In genomic region chr2:97113050-97113881, GRCh38 we compare ENCODE assay signal across 1 cellular context.
A peak's percentile ranks its signal among the peaks of the same experiment; 100 is the strongest.
TF ChIP-seq lines count a peak whose summit lies in the region.
"Not testable (repeated sequence)": the region's sequence is repeated elsewhere in the genome, so short reads cannot be mapped to it uniquely, and the experiment has no call there.

Gene ANKRD36 (plus strand): TSS chr2:97113153. CDS start chr2:97113740, 587 bp downstream.

TF ChIP-seq in HepG2, 621 proteins besides CTCF, POLR2A, EP300 and RAD21 (continued from another document and continues in another):
- TF ChIP-seq GATAD1 (CRISPR knock-in tag; IDR thresholded peaks at IDR 0.05): peak; percentile 69
- peak; percentile 55; the same call in 1 of the 2 replicates for TF ChIP-seq CAMTA2 (CRISPR knock-in tag; IDR thresholded peaks at IDR 0.05; ENCODE audit: borderline replicate concordance)
- peak; percentile 50; the same call in 1 of the 2 replicates for TF ChIP-seq ZNF225 (CRISPR knock-in tag; IDR thresholded peaks at IDR 0.05)
- TF ChIP-seq MXD1 (CRISPR knock-in tag; IDR thresholded peaks at IDR 0.05): peak; percentile 80; the same call in 1 of the 2 replicates
- peak; percentile 92 for TF ChIP-seq SMYD3 (CRISPR knock-in tag; IDR thresholded peaks at IDR 0.05)
- TF ChIP-seq TSC22D2 (CRISPR knock-in tag; IDR thresholded peaks at IDR 0.05; ENCODE audit: borderline replicate concordance): peak; percentile 67; the same call in 1 of the 2 replicates
- peak; percentile 3; the same call in 1 of the 2 replicates for TF ChIP-seq FOXA3 (CRISPR knock-in tag; IDR thresholded peaks at IDR 0.05)
- TF ChIP-seq KLF11 (CRISPR knock-in tag; IDR thresholded peaks at IDR 0.05): peak; percentile 81; the same call in 1 of the 2 replicates
- TF ChIP-seq KLF16 (CRISPR knock-in tag; IDR thresholded peaks at IDR 0.05): peak; percentile 52 to 79; a peak in 2 of 4 replicates
- TF ChIP-seq SALL2 (CRISPR knock-in tag; IDR thresholded peaks at IDR 0.05): peak; percentile 82
- peak; percentile 20; the same call in 1 of the 2 replicates for TF ChIP-seq ZBTB20 (CRISPR knock-in tag; IDR thresholded peaks at IDR 0.05; ENCODE audit: borderline replicate concordance, low read depth)
- TF ChIP-seq ZNF691 (CRISPR knock-in tag; IDR thresholded peaks at IDR 0.05; ENCODE audit: borderline replicate concordance, low read depth): peak; percentile 73; the same call in 1 of the 2 replicates
- TF ChIP-seq DR1 (CRISPR knock-in tag; IDR thresholded peaks at IDR 0.05): peak; percentile 85
- TF ChIP-seq TBX3 (IDR thresholded peaks at IDR 0.05; ENCODE audit: borderline replicate concordance): 0 out of 2 replicates have a peak, but pooled peaks have one; percentile 22
- peak; percentile 44; the same call in 1 of the 2 replicates for TF ChIP-seq TGIF2 (CRISPR knock-in tag; IDR thresholded peaks at IDR 0.05)
- 0 out of 2 replicates have a peak, but pooled peaks have one; percentile 22 for TF ChIP-seq HMG20B (CRISPR knock-in tag; conservative IDR thresholded peaks at IDR 0.05)
- TF ChIP-seq MED8 (CRISPR knock-in tag; IDR thresholded peaks at IDR 0.05; ENCODE audit: insufficient replicate concordance): peak; percentile 81
- peak; percentile 63 for TF ChIP-seq YEATS2 (CRISPR knock-in tag; IDR thresholded peaks at IDR 0.05; ENCODE audit: borderline replicate concordance)
- TF ChIP-seq HIC2 (CRISPR knock-in tag; IDR thresholded peaks at IDR 0.05; ENCODE audit: low read depth): peak; percentile 71; the same call in 1 of the 2 replicates
- peak; percentile 92 for TF ChIP-seq ZNF354B (CRISPR knock-in tag; IDR thresholded peaks at IDR 0.05)
- 0 out of 2 replicates have a peak, but pooled peaks have one; percentile 83 for TF ChIP-seq SATB2 (CRISPR knock-in tag; IDR thresholded peaks at IDR 0.05)
- TF ChIP-seq ZNF331 (CRISPR knock-in tag; IDR thresholded peaks at IDR 0.05): peak; percentile 45; the same call in 1 of the 2 replicates
- TF ChIP-seq ZNF883 (CRISPR knock-in tag; IDR thresholded peaks at IDR 0.05; ENCODE audit: not compliant biosample characterization): peak; percentile 92
- peak; percentile 45; the same call in 1 of the 2 replicates for TF ChIP-seq GATAD2A (CRISPR knock-in tag; IDR thresholded peaks at IDR 0.05)
- TF ChIP-seq PAX8 (CRISPR knock-in tag; IDR thresholded peaks at IDR 0.05; ENCODE audit: borderline replicate concordance): peak; percentile 87; the same call in 1 of the 2 replicates
- TF ChIP-seq ZNF572 (CRISPR knock-in tag; IDR thresholded peaks at IDR 0.05): 0 out of 2 replicates have a peak, but pooled peaks have one; percentile 28
- TF ChIP-seq NFKBIZ (CRISPR knock-in tag; IDR thresholded peaks at IDR 0.05): 0 out of 2 replicates have a peak, but pooled peaks have one; percentile 34
- TF ChIP-seq BORCS8-MEF2B (CRISPR knock-in tag; IDR thresholded peaks at IDR 0.05): peak; percentile 92
- peak; percentile 53; the same call in 1 of the 2 replicates for TF ChIP-seq ZNF335 (CRISPR knock-in tag; IDR thresholded peaks at IDR 0.05)
- peak; percentile 52; the same call in 1 of the 2 replicates for TF ChIP-seq ZNF569 (CRISPR knock-in tag; IDR thresholded peaks at IDR 0.05; ENCODE audit: borderline replicate concordance)
- peak; percentile 61; the same call in 1 of the 2 replicates for TF ChIP-seq MEIS1 (CRISPR knock-in tag; IDR thresholded peaks at IDR 0.05; ENCODE audit: borderline replicate concordance)
- 0 out of 2 replicates have a peak, but pooled peaks have one; percentile 26 for TF ChIP-seq ZNF264 (CRISPR knock-in tag; IDR thresholded peaks at IDR 0.05)
- TF ChIP-seq ZNF704 (CRISPR knock-in tag; IDR thresholded peaks at IDR 0.05; ENCODE audit: borderline replicate concordance): peak; percentile 96
- 0 out of 2 replicates have a peak, but pooled peaks have one; percentile 28 for TF ChIP-seq ZNF484 (CRISPR knock-in tag; IDR thresholded peaks at IDR 0.05; ENCODE audit: borderline replicate concordance, low read depth)
- TF ChIP-seq PAXIP1 (CRISPR knock-in tag; conservative IDR thresholded peaks at IDR 0.05): peak; percentile 38
- TF ChIP-seq ZNF749 (CRISPR knock-in tag; IDR thresholded peaks at IDR 0.05; ENCODE audit: borderline replicate concordance): peak; percentile 89; the same call in 1 of the 2 replicates
- peak; percentile 100 for TF ChIP-seq UBTF (CRISPR knock-in tag; IDR thresholded peaks at IDR 0.05)
- TF ChIP-seq THAP11 (CRISPR knock-in tag; IDR thresholded peaks at IDR 0.05): peak; percentile 63
- peak; percentile 84; the same call in 1 of the 2 replicates for TF ChIP-seq ZMAT5 (CRISPR knock-in tag; IDR thresholded peaks at IDR 0.05; ENCODE audit: borderline replicate concordance, low read depth)
- peak; percentile 72 for TF ChIP-seq TARDBP (CRISPR knock-in tag; IDR thresholded peaks at IDR 0.05)
- TF ChIP-seq ATF3 (CRISPR knock-in tag; IDR thresholded peaks at IDR 0.05): peak; percentile 27; the same call in 1 of the 2 replicates
- 0 out of 2 replicates have a peak, but pooled peaks have one; percentile 21 for TF ChIP-seq GABPA (IDR thresholded peaks at IDR 0.05; ENCODE audit: low read depth, low read length)
- TF ChIP-seq GABPA (CRISPR knock-in tag; IDR thresholded peaks at IDR 0.05; ENCODE audit: low read depth): not testable (repeated sequence)
- peak; percentile 53 for TF ChIP-seq NFAT5 (CRISPR knock-in tag; IDR thresholded peaks at IDR 0.05)
- TF ChIP-seq MAZ (IDR thresholded peaks at IDR 0.05; ENCODE audit: borderline replicate concordance, low read depth, low read length): peak; percentile 85
- peak; percentile 96 for TF ChIP-seq MAZ (CRISPR knock-in tag; IDR thresholded peaks at IDR 0.05; ENCODE audit: low read depth)
